8 cellular contexts compared by ENCODE assay signal in the genomic region with DNA sequence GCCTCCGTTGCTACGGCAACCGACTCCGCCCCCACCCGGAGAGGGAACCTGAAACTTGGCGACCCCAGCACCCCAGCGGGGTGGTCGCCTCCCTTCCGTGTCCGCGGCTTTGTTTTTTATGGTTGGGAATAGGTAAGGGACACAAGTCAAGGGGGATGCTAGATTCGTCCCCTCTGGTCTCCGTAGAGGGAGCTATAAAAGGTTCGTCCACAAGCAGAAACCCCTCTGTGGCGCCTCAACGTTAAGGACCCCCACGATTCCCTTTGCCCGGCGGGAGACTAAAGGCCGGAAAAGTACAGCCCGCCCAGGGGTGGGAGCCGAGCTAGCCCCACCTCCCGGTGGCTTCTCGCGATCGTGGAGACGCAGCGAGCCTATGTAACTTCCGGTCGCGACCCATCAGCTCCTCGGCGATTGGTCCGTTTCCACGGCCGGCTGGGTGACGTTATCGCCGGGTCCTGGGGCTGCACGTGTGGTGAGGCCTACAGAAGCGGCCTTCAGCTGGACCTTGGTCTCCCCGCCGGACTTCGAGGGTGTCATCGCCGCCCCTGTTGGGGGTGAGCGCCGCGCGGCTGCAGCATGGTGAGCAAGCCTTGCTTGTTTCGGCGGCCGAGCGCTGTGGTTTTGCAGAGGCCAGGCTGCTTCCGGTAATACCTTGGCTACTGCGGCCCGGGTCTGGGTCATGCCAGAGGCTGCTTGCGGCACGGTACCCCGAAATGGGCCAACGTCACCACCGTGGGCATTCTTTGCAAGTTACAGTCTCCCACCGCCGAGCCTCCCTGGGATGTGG.
DNase-seq lines count a peak whose midpoint lies in the region; ATAC-seq, FAIRE-seq and TF ChIP-seq lines count a peak whose summit lies in the region.

A gene with protein sequence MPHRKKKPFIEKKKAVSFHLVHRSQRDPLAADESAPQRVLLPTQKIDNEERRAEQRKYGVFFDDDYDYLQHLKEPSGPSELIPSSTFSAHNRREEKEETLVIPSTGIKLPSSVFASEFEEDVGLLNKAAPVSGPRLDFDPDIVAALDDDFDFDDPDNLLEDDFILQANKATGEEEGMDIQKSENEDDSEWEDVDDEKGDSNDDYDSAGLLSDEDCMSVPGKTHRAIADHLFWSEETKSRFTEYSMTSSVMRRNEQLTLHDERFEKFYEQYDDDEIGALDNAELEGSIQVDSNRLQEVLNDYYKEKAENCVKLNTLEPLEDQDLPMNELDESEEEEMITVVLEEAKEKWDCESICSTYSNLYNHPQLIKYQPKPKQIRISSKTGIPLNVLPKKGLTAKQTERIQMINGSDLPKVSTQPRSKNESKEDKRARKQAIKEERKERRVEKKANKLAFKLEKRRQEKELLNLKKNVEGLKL (plus strand): TSS at position 437 of the 787 bp plus-strand sequence. CDS start 140 bp downstream, at position 577.

- ATAC-seq in GM19035 (IDR thresholded peaks at IDR 0.05; ENCODE audit: unreplicated experiment), result peak; percentile 100
- ATAC-seq in HG03354 (IDR thresholded peaks at IDR 0.05; ENCODE audit: poor library complexity, severe bottlenecking, unreplicated experiment), result peak; percentile 100
- peak; percentile 97 to 98 for ATAC-seq in activated CD4-positive, CD25-positive, alpha-beta regulatory T cell treated with anti-CD3 and anti-CD28 coated beads, Interleukin-2, amount 50 U/mL, for 24 hours

- DNase-seq in AG09319 (ENCODE audit: extremely low read depth, low read depth) (peak; percentile 89), NCI-H446 treated with DMSO at 0.1 percent for 48 hours (lab: John Stamatoyannopoulos, UW) (peak; percentile 85), cerebellar cortex (ENCODE audit: low spot score) (peak; percentile 98)
- peak; percentile 90 for DNase-seq in stimulated activated CD4-positive, alpha-beta T cell treated with anti-CD3 and anti-CD28 coated beads, Interleukin-12 subunit alpha, Interleukin-12 subunit beta, amount 100 ng/mL, for 4 hours

- FAIRE-seq in islet of Langerhans (lab: Jason Lieb, UNC), result peak; percentile 73

- TF ChIP-seq CTCF in AG09319 (IDR thresholded peaks at IDR 0.05; ENCODE audit: low read depth, low read length), result no peak

Comparison
In these comparisons a context has a peak if more than half of its experiments do, and no peak if none do; other contexts are left out.
1. Peak in every context shown above with its lines: DNase-seq and ATAC-seq.